In the genomic region with DNA sequence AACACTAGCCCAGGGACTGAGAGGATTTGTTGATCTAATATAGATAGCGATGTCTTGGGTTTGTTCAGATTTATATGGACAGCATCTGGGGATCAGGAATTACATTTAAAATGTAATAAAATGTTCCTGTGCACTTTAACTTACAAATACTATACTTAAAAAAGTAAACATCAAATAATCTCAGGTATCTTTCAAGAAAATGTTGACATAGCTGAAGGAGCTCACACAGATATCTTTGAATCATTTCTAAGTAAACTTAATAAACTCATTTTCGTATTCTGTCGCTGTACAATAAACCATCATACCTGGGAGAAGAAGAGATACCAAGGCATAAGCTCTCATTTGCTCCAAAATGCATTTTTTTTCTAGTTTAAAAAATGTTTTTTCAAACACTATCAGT, we compare ENCODE assay signal across 24 cellular contexts.
"Had no signal": no experiment of that assay in that cellular context is flagged by ENCODE, and none has a peak within 500 bp of the region (broad histone marks: within the 10 kb centered on the region; RNA-seq: fewer than 3 reads in every experiment).

No MANE protein-coding gene starts in this region.

- H3K27ac ChIP-seq: colonic mucosa, coronary artery, dorsolateral prefrontal cortex, epithelial cell of prostate, esophagus muscularis mucosa, esophagus squamous epithelium, foreskin keratinocyte, gastrocnemius medialis, gastroesophageal sphincter, heart left ventricle, heart right ventricle had no signal

- ATAC-seq: effector memory CD8-positive, alpha-beta T cell; esophagus mucosa; foreskin keratinocyte; gastrocnemius medialis; gastroesophageal sphincter; heart left ventricle; heart right ventricle had no signal

- H3K9me3 ChIP-seq: colonic mucosa, esophagus muscularis mucosa, esophagus squamous epithelium, gastrocnemius medialis, gastroesophageal sphincter, heart right ventricle had no signal

- H3K27me3 ChIP-seq: colonic mucosa, esophagus muscularis mucosa, esophagus squamous epithelium, foreskin keratinocyte, gastrocnemius medialis, gastroesophageal sphincter, heart left ventricle, heart right ventricle had no signal

- DNase-seq: colonic mucosa; cortex of kidney; dermis blood vessel endothelial cell; dorsolateral prefrontal cortex; effector CD4-positive, alpha-beta T cell; effector CD8-positive, alpha-beta T cell; effector memory CD4-positive, alpha-beta T cell; effector memory CD8-positive, alpha-beta T cell; endodermal cell; erythroblast; esophagus squamous epithelium; foreskin fibroblast; foreskin keratinocyte; foreskin melanocyte; gastrocnemius medialis; glutamatergic neuron; head of caudate nucleus; heart left ventricle; heart right ventricle had no signal

- H3K4me1 ChIP-seq: colonic mucosa, esophagus muscularis mucosa, esophagus squamous epithelium, gastrocnemius medialis, gastroesophageal sphincter, heart left ventricle, heart right ventricle had no signal

- H3K36me3 ChIP-seq: colonic mucosa, esophagus muscularis mucosa, esophagus squamous epithelium, gastrocnemius medialis, gastroesophageal sphincter, heart left ventricle, heart right ventricle had no signal

- H3K4me3 ChIP-seq: colonic mucosa, coronary artery, dorsolateral prefrontal cortex, esophagus muscularis mucosa, esophagus squamous epithelium, gastrocnemius medialis, gastroesophageal sphincter, heart left ventricle, heart right ventricle had no signal
